ENCODE assay signal across 1 cellular context in the genomic region with DNA sequence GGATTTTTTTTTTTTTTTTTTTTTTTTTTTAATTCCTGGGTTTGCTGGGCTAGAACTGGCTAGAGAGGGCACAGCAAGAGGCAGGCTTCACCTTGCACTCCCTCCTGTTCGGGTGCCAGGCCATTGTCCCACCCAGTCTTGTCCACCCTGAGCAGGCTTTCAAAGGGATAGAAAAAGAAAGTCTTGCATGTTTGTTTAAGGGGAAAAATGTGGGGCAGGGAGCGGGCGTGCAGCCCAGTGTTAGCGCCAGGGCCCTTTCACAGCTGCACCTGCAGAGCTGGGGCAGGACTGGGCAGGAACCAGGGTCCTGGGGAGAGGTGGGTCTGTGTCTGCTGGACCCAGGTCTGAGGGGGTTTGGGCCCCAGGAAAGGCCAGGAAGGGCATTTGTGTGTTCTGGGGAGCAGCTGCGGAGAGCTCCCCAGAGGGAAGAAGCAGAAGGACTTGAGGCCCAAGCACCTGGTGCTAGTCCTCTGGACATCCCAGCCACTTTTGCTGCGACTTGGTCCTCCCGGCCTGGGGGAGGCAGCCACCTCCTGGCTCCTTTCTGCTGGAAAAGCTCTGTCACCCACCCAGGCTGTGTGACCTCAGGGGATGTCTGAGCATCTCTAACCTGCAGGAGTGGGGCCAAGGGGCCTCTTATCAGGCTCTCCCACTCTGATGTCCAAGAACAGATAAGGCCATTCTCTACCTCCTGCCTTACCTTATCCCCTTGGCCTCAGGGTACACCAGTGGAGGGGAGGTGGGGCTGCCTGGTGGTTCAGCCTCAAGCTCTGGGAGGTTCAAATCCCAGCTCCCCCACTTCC.
TF ChIP-seq lines count a peak whose summit lies in the region.

No MANE protein-coding gene starts in this region.

TF ChIP-seq in GM12878, 131 proteins besides CTCF, POLR2A, EP300 and RAD21:
- TF ChIP-seq, protein P1, sequence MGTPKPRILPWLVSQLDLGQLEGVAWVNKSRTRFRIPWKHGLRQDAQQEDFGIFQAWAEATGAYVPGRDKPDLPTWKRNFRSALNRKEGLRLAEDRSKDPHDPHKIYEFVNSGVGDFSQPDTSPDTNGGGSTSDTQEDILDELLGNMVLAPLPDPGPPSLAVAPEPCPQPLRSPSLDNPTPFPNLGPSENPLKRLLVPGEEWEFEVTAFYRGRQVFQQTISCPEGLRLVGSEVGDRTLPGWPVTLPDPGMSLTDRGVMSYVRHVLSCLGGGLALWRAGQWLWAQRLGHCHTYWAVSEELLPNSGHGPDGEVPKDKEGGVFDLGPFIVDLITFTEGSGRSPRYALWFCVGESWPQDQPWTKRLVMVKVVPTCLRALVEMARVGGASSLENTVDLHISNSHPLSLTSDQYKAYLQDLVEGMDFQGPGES (IDR thresholded peaks at IDR 0.05), result no peak
- TF ChIP-seq IKZF2 (IDR thresholded peaks at IDR 0.05), result no peak
- TF ChIP-seq, protein P2, sequence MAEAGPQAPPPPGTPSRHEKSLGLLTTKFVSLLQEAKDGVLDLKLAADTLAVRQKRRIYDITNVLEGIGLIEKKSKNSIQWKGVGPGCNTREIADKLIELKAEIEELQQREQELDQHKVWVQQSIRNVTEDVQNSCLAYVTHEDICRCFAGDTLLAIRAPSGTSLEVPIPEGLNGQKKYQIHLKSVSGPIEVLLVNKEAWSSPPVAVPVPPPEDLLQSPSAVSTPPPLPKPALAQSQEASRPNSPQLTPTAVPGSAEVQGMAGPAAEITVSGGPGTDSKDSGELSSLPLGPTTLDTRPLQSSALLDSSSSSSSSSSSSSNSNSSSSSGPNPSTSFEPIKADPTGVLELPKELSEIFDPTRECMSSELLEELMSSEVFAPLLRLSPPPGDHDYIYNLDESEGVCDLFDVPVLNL (IDR thresholded peaks at IDR 0.05; ENCODE audit: low read depth, low read length), result no peak
- no peak for TF ChIP-seq TBL1XR1 (IDR thresholded peaks at IDR 0.05; ENCODE audit: low read depth, low read length)
- TF ChIP-seq STAT3 (IDR thresholded peaks at IDR 0.05; ENCODE audit: low read depth, low read length), result no peak
- TF ChIP-seq RFX5 (IDR thresholded peaks at IDR 0.05; ENCODE audit: low read depth, low read length), result no peak
- TF ChIP-seq ZBED1 (IDR thresholded peaks at IDR 0.05; ENCODE audit: borderline replicate concordance), result no peak
- TF ChIP-seq MEF2A (IDR thresholded peaks at IDR 0.05; ENCODE audit: insufficient read depth, low read depth, low read length), result no peak
- no peak for TF ChIP-seq WRNIP1 (IDR thresholded peaks at IDR 0.05; ENCODE audit: borderline replicate concordance, low read depth, low read length)
- TF ChIP-seq USF2 (IDR thresholded peaks at IDR 0.05; ENCODE audit: borderline replicate concordance, low read depth, low read length), result no peak
- no peak for TF ChIP-seq KAT2A (conservative IDR thresholded peaks at IDR 0.05; ENCODE audit: control insufficient read depth, low read depth, low read length)
- TF ChIP-seq, protein P3, sequence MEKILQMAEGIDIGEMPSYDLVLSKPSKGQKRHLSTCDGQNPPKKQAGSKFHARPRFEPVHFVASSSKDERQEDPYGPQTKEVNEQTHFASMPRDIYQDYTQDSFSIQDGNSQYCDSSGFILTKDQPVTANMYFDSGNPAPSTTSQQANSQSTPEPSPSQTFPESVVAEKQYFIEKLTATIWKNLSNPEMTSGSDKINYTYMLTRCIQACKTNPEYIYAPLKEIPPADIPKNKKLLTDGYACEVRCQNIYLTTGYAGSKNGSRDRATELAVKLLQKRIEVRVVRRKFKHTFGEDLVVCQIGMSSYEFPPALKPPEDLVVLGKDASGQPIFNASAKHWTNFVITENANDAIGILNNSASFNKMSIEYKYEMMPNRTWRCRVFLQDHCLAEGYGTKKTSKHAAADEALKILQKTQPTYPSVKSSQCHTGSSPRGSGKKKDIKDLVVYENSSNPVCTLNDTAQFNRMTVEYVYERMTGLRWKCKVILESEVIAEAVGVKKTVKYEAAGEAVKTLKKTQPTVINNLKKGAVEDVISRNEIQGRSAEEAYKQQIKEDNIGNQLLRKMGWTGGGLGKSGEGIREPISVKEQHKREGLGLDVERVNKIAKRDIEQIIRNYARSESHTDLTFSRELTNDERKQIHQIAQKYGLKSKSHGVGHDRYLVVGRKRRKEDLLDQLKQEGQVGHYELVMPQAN (conservative IDR thresholded peaks at IDR 0.05), result no peak
- no peak for TF ChIP-seq HSF1 (IDR thresholded peaks at IDR 0.05; ENCODE audit: low read depth, low read length)
- TF ChIP-seq RAD51 (IDR thresholded peaks at IDR 0.05), result no peak
- TF ChIP-seq PAX5 (IDR thresholded peaks at IDR 0.05; ENCODE audit: borderline replicate concordance, low read depth, low read length), result no peak
- TF ChIP-seq, protein P4, sequence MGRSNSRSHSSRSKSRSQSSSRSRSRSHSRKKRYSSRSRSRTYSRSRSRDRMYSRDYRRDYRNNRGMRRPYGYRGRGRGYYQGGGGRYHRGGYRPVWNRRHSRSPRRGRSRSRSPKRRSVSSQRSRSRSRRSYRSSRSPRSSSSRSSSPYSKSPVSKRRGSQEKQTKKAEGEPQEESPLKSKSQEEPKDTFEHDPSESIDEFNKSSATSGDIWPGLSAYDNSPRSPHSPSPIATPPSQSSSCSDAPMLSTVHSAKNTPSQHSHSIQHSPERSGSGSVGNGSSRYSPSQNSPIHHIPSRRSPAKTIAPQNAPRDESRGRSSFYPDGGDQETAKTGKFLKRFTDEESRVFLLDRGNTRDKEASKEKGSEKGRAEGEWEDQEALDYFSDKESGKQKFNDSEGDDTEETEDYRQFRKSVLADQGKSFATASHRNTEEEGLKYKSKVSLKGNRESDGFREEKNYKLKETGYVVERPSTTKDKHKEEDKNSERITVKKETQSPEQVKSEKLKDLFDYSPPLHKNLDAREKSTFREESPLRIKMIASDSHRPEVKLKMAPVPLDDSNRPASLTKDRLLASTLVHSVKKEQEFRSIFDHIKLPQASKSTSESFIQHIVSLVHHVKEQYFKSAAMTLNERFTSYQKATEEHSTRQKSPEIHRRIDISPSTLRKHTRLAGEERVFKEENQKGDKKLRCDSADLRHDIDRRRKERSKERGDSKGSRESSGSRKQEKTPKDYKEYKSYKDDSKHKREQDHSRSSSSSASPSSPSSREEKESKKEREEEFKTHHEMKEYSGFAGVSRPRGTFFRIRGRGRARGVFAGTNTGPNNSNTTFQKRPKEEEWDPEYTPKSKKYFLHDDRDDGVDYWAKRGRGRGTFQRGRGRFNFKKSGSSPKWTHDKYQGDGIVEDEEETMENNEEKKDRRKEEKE (IDR thresholded peaks at IDR 0.05), result no peak
- no peak for TF ChIP-seq REST (IDR thresholded peaks at IDR 0.05; ENCODE audit: low read depth, low read length)
- no peak for TF ChIP-seq PML (IDR thresholded peaks at IDR 0.05; ENCODE audit: low read length)
